ENCODE assay signal across 14 cellular contexts in genomic region chr5:157470616-157471015, GRCh38. TPM values are rescaled to one million over a fixed set of nuclear protein-coding genes. Genes with fewer than 3 reads are reported as not detected.
"Had no signal": no experiment of that assay in that cellular context is flagged by ENCODE, and none has a peak within 500 bp of the region (broad histone marks: within the 10 kb centered on the region; RNA-seq: fewer than 3 reads in every experiment).

No MANE protein-coding gene starts in this region.

- H3K4me1 Mint-ChIP-seq: activated naive CD8-positive, alpha-beta T cell treated with anti-CD3 and anti-CD28 coated beads for 36 hours; stimulated activated naive CD8-positive, alpha-beta T cell treated with anti-CD3 and anti-CD28 coated beads, Interleukin-15, amount 100 ng/mL, for 72 hours had no signal

- DNase-seq: activated CD4-positive, alpha-beta T cell treated with anti-CD3 and anti-CD28 coated beads, Interleukin-2, amount 10 ng/mL, durations not matched to agents 7 days and 5 days; activated CD4-positive, CD25-positive, alpha-beta regulatory T cell; activated gamma-delta T cell treated with Interleukin-2 at 50 U/mL for 16 hours; activated naive CD8-positive, alpha-beta T cell treated with anti-CD3 and anti-CD28 coated beads for 36 hours; activated T-cell treated with anti-CD3 and anti-CD28 coated beads, Interleukin-2, amount 50 U/mL, for 24 hours; effector CD8-positive, alpha-beta T cell; heart left ventricle; left lung; nephron progenitor cell; stimulated activated CD4-positive, alpha-beta T cell treated with anti-CD3 and anti-CD28 coated beads, Interleukin-2, amount 100 ng/mL, for 48 hours; stimulated activated naive CD8-positive, alpha-beta T cell treated with anti-CD3 and anti-CD28 coated beads, Interleukin-15, amount 100 ng/mL, for 72 hours; thyroid gland had no signal

- H3K36me3 Mint-ChIP-seq: activated naive CD8-positive, alpha-beta T cell treated with anti-CD3 and anti-CD28 coated beads for 36 hours had no signal

- H3K27ac ChIP-seq: coronary artery, heart left ventricle, left lung, thyroid gland had no signal

- H3K27me3 ChIP-seq: heart left ventricle, left lung, thyroid gland had no signal

- H3K27ac Mint-ChIP-seq: activated CD4-positive, alpha-beta T cell treated with anti-CD3 and anti-CD28 coated beads, Interleukin-2, amount 10 ng/mL, durations not matched to agents 7 days and 5 days; activated naive CD8-positive, alpha-beta T cell treated with anti-CD3 and anti-CD28 coated beads for 36 hours; activated T-cell treated with anti-CD3 and anti-CD28 coated beads, Interleukin-2, amount 50 U/mL, for 24 hours; nephron progenitor cell; stimulated activated naive CD8-positive, alpha-beta T cell treated with anti-CD3 and anti-CD28 coated beads, Interleukin-15, amount 100 ng/mL, for 72 hours had no signal

- ATAC-seq: heart left ventricle; left lung; stimulated activated naive CD8-positive, alpha-beta T cell treated with anti-CD3 and anti-CD28 coated beads, Interleukin-15, amount 100 ng/mL, for 72 hours had no signal

- H3K4me3 ChIP-seq: coronary artery, heart left ventricle, left lung, thyroid gland had no signal

- H3K9me3 Mint-ChIP-seq: activated CD4-positive, alpha-beta T cell treated with anti-CD3 and anti-CD28 coated beads, Interleukin-2, amount 10 ng/mL, durations not matched to agents 7 days and 5 days; activated naive CD8-positive, alpha-beta T cell treated with anti-CD3 and anti-CD28 coated beads for 36 hours; activated T-cell treated with anti-CD3 and anti-CD28 coated beads, Interleukin-2, amount 50 U/mL, for 24 hours; nephron progenitor cell; stimulated activated naive CD8-positive, alpha-beta T cell treated with anti-CD3 and anti-CD28 coated beads, Interleukin-15, amount 100 ng/mL, for 72 hours had no signal

- H3K36me3 ChIP-seq: left lung, thyroid gland had no signal

- H3K9me3 ChIP-seq: heart left ventricle, left lung, thyroid gland had no signal

- H3K27me3 Mint-ChIP-seq: activated CD4-positive, alpha-beta T cell treated with anti-CD3 and anti-CD28 coated beads, Interleukin-2, amount 10 ng/mL, durations not matched to agents 7 days and 5 days had no signal

- H3K4me3 Mint-ChIP-seq: activated CD4-positive, alpha-beta T cell treated with anti-CD3 and anti-CD28 coated beads, Interleukin-2, amount 10 ng/mL, durations not matched to agents 7 days and 5 days; activated naive CD8-positive, alpha-beta T cell treated with anti-CD3 and anti-CD28 coated beads for 36 hours; activated T-cell treated with anti-CD3 and anti-CD28 coated beads, Interleukin-2, amount 50 U/mL, for 24 hours; nephron progenitor cell; stimulated activated naive CD8-positive, alpha-beta T cell treated with anti-CD3 and anti-CD28 coated beads, Interleukin-15, amount 100 ng/mL, for 72 hours had no signal

RNA-seq across cellular contexts. Expression of gene NIPAL4, which starts 10.6 kb away (rescaled TPM):
- total RNA-seq: frontal cortex had no signal
